In genomic region chr14:38839743-38840375, GRCh38 we compare ENCODE assay signal across 15 cellular contexts.
A peak's percentile ranks its signal among the peaks of the same experiment; 100 is the strongest.
DNase-seq lines count a peak whose midpoint lies in the region; ATAC-seq, FAIRE-seq and TF ChIP-seq lines count a peak whose summit lies in the region.
"Had no signal": no experiment of that assay in that cellular context is flagged by ENCODE, and none has a peak within 500 bp of the region (broad histone marks: within the 10 kb centered on the region; RNA-seq: fewer than 3 reads in every experiment).

No MANE protein-coding gene starts in this region.

- no peaks in the 10 kb centered on the region for H3K27me3 ChIP-seq in ACC112 (ENCODE audit: insufficient read depth, low read length)
- peaks cover 0 to 15% of the 10 kb centered on the region in 2 experiments; a peak in 2 of 5 replicates for H3K27me3 ChIP-seq in HepG2 (ENCODE audit: control insufficient read depth in 1 of 2, insufficient read depth in 2 of 2, low read length in 2 of 2)
- H3K27me3 ChIP-seq in dorsolateral prefrontal cortex: peaks cover 0 to 4% (median 0%) of the 10 kb centered on the region in 45 donors
- H3K27me3 ChIP-seq: neural progenitor cell, tibial nerve had no signal

- no TSS peak for BruUV-seq in HepG2 (replicated peaks; lab: Mats Ljungman, UMichigan)

- DNase-seq in HS-27A (ENCODE audit: low read depth): peak; percentile 20
- DNase-seq in cardiac fibroblast (ENCODE audit: low read depth in 2 of 2): peak; percentile 18 to 24
- DNase-seq in HepG2 (ENCODE audit: low spot score): no peak
- DNase-seq in HuH-7.5 (ENCODE audit: low spot score): no peak
- DNase-seq in dorsolateral prefrontal cortex: no peak
- no peak for DNase-seq in CD1c-positive myeloid dendritic cell (ENCODE audit: extremely low spot score)
- DNase-seq in AG20443 (ENCODE audit: low spot score): no peak
- DNase-seq: activated effector memory CD4-positive, alpha-beta T cell treated with anti-CD3 and anti-CD28 coated beads, Interleukin-2, amount 50 U/mL, for 16 hours; aorta; NCI-H1436; NCI-H510A had no signal

- no peak for ATAC-seq in HepG2
- ATAC-seq: sciatic nerve had no signal

- H2AFZ ChIP-seq in ACC112 (ENCODE audit: low read length, unreplicated experiment) (peak overlapping the region; percentile 18), HepG2 (ENCODE audit: low read length) (no peak overlapping the region)
- H2AFZ ChIP-seq: neural progenitor cell had no signal

- H3K4me3 ChIP-seq in ACC112 (ENCODE audit: low read depth, low read length) (peak overlapping the region; percentile 46; the same call in 1 of the 2 replicates), cardiac fibroblast (replicated peaks in 1 of 2; ENCODE audit: low read depth in 2 of 2, low read length in 2 of 2) (no peak overlapping the region), HepG2 (replicated peaks in 1 of 3; ENCODE audit: insufficient read depth in 1 of 3, low read depth in 2 of 3, low read length in 3 of 3) (no peak overlapping the region), dorsolateral prefrontal cortex (no peak overlapping the region)
- H3K4me3 ChIP-seq: neural progenitor cell, tibial nerve had no signal

- intact Hi-C loops in HepG2 (cut with micrococcal nuclease; ENCODE audit: unreplicated experiment): no loop called here
- intact Hi-C loops in dorsolateral prefrontal cortex (cut with DNase I): no loop called here

- H3K36me3 ChIP-seq in ACC112 (ENCODE audit: insufficient read depth, low read length): no peaks in the 10 kb centered on the region
- no peaks in the 10 kb centered on the region for H3K36me3 ChIP-seq in HepG2 (replicated peaks in 1 of 2; ENCODE audit: control insufficient read depth in 1 of 2, insufficient read depth in 2 of 2, low read length in 2 of 2)
- H3K36me3 ChIP-seq: neural progenitor cell had no signal

- no peak for TF ChIP-seq RAD21 in HepG2 (CRISPR knock-in tag; IDR thresholded peaks at IDR 0.05)

- TF ChIP-seq POLR2A in HepG2 (IDR thresholded peaks at IDR 0.05; ENCODE audit: insufficient read depth in 1 of 2, low read depth in 2 of 2, low read length in 2 of 2): no peak

- CTCF ChIA-PET in HepG2 (lab: Yijun Ruan, JAX; ENCODE audit: low intra/inter-chr PET ratio, low total read pairs): no interaction called here

- in situ Hi-C loops in HepG2 (cut with HindIII; ENCODE audit: extremely low pct_ligation_motif_present, low pct_unique_long_range_greater_than_20kb): no loop called here

- H3K79me2 ChIP-seq in ACC112 (ENCODE audit: control insufficient read depth, insufficient read depth, low read length, unreplicated experiment) (no peaks in the 10 kb centered on the region), HepG2 (ENCODE audit: insufficient read depth, low read length) (no peaks in the 10 kb centered on the region)

- no peaks in the 10 kb centered on the region for H4K20me1 ChIP-seq in HepG2 (ENCODE audit: insufficient read depth, low read length)

- no peak for TF ChIP-seq EP300 in HepG2 (IDR thresholded peaks at IDR 0.05; ENCODE audit: low read depth in 2 of 2, low read length in 2 of 2)
- TF ChIP-seq EP300 in HepG2 (CRISPR knock-in tag; IDR thresholded peaks at IDR 0.05; ENCODE audit: borderline replicate concordance): no peak

- 2% methylated on average over 3 of the region's 3 CpGs for WGBS in HepG2 (ENCODE audit: low lambda C conversion rate)

- H3K4me1 ChIP-seq in ACC112 (ENCODE audit: control insufficient read depth, insufficient read depth, low read length, unreplicated experiment) (peaks cover 29% of the 10 kb centered on the region), HepG2 (ENCODE audit: insufficient read depth, low read length) (no peaks in the 10 kb centered on the region)

- H3K27ac ChIP-seq in ACC112 (ENCODE audit: low read depth, low read length) (peak overlapping the region; percentile 40), HepG2 (ENCODE audit: extremely low read length, insufficient read depth, low read length) (no peak overlapping the region), dorsolateral prefrontal cortex (no peak overlapping the region)
- H3K27ac ChIP-seq: neural progenitor cell, tibial nerve had no signal

- TF ChIP-seq CTCF in cardiac fibroblast (IDR thresholded peaks at IDR 0.05; ENCODE audit: low read depth, low read length): no peak
- no peak for TF ChIP-seq CTCF in HepG2 (CRISPR knock-in tag; IDR thresholded peaks at IDR 0.05)
- TF ChIP-seq CTCF in dorsolateral prefrontal cortex (IDR thresholded peaks at IDR 0.05 in 54 of 56, conservative IDR thresholded peaks at IDR 0.05 in 2 of 56; ENCODE audit: low read depth in 1 of 56, partially characterized antibody in 56 of 56): no peak

- H3K4me2 ChIP-seq in HepG2 (ENCODE audit: low read depth, low read length): no peak overlapping the region
- H3K4me2 ChIP-seq: neural progenitor cell had no signal

- H3K9ac ChIP-seq in HepG2 (ENCODE audit: insufficient read depth, low read depth, low read length): no peak overlapping the region
- H3K9ac ChIP-seq: neural progenitor cell had no signal

- FAIRE-seq in HepG2 (lab: Jason Lieb, UNC): no peak

- H3K9me3 ChIP-seq in HepG2 (ENCODE audit: low read length): no peaks in the 10 kb centered on the region
- H3K9me3 ChIP-seq: tibial nerve had no signal

- POLR2A ChIA-PET in HepG2 (lab: Yijun Ruan, JAX): no interaction called here

TF ChIP-seq in HepG2, 621 proteins besides CTCF, POLR2A, EP300 and RAD21:
- TF ChIP-seq TBX3 (IDR thresholded peaks at IDR 0.05; ENCODE audit: borderline replicate concordance) (no peak), CEBPB (IDR thresholded peaks at IDR 0.05; ENCODE audit: borderline replicate concordance, low read depth, low read length) (peak; percentile 51; the same call in 1 of the 2 replicates)

Comparison
In these comparisons a context has a peak if more than half of its experiments do, and no peak if none do; other contexts are left out.
1. DNase-seq: peak in HS-27A (single experiment) and cardiac fibroblast (2 of 2); none in HepG2 (single experiment), HuH-7.5 (single experiment), dorsolateral prefrontal cortex (0 of 10), CD1c-positive myeloid dendritic cell (single experiment) and AG20443 (single experiment).